ENCODE assay signal across 25 cellular contexts in genomic region chr20:20955837-20956236, GRCh38.
"Had no signal": no experiment of that assay in that cellular context is flagged by ENCODE, and none has a peak within 500 bp of the region (broad histone marks: within the 10 kb centered on the region; RNA-seq: fewer than 3 reads in every experiment).

No MANE protein-coding gene starts in this region.

- H3K4me1 Mint-ChIP-seq: activated naive CD4-positive, alpha-beta T cell treated with anti-CD3 and anti-CD28 coated beads, Interleukin-2, amount 50 U/mL, for 24 hours; activated naive CD8-positive, alpha-beta T cell treated with anti-CD3 and anti-CD28 coated beads, Interleukin-2, amount 50 U/mL, for 24 hours had no signal

- DNase-seq: activated CD4-positive, alpha-beta memory T cell treated with anti-CD3 and anti-CD28 coated beads for 36 hours; activated CD4-positive, alpha-beta T cell treated with anti-CD3 and anti-CD28 coated beads, Interleukin-2, amount 10 ng/mL, durations not matched to agents 24 days and 14 days; activated CD4-positive, CD25-positive, alpha-beta regulatory T cell treated with anti-CD3 and anti-CD28 coated beads, Interleukin-2, amount 50 U/mL, for 72 hours; activated CD8-positive, alpha-beta memory T cell treated with anti-CD3 and anti-CD28 coated beads, Interleukin-2, amount 50 U/mL, for 48 hours; activated naive CD8-positive, alpha-beta T cell treated with anti-CD3 and anti-CD28 coated beads, Interleukin-2, amount 50 U/mL, for 24 hours; activated T-cell treated with anti-CD3 and anti-CD28 coated beads, Interleukin-2, amount 50 U/mL, for 4 hours; foreskin keratinocyte; left colon; mammary epithelial cell; naive thymus-derived CD8-positive, alpha-beta T cell; occipital lobe; stimulated activated CD4-positive, alpha-beta T cell treated with anti-CD3 and anti-CD28 coated beads, Interleukin-15, amount 100 ng/mL, for 24 hours; stimulated activated CD4-positive, alpha-beta T cell treated with anti-CD3 and anti-CD28 coated beads, Interleukin-2, amount 100 ng/mL, for 24 hours; stimulated activated naive B cell treated with anti-CD40 and anti-IgM and Interleukin-4, amounts not matched to agents 10 μg/mL and 1 μg/mL and 100 μg/mL, for 72 hours; stomach; T-helper 9 cell; thyroid gland; upper lobe of right lung; WERI-Rb-1 had no signal

- H3K36me3 ChIP-seq: esophagus muscularis mucosa, right atrium auricular region, stomach, thyroid gland, upper lobe of right lung, WERI-Rb-1 had no signal

- H3K4me3 Mint-ChIP-seq: activated CD4-positive, alpha-beta memory T cell treated with anti-CD3 and anti-CD28 coated beads for 36 hours; activated CD4-positive, alpha-beta T cell treated with anti-CD3 and anti-CD28 coated beads, Interleukin-2, amount 10 ng/mL, durations not matched to agents 24 days and 14 days; activated naive CD4-positive, alpha-beta T cell treated with anti-CD3 and anti-CD28 coated beads, Interleukin-2, amount 50 U/mL, for 24 hours; activated naive CD8-positive, alpha-beta T cell treated with anti-CD3 and anti-CD28 coated beads, Interleukin-2, amount 50 U/mL, for 24 hours; activated T-cell treated with anti-CD3 and anti-CD28 coated beads, Interleukin-2, amount 50 U/mL, for 4 hours; activated T-helper 17 cell treated with anti-CD3 and anti-CD28 coated beads, Interleukin-2, amount 50 U/mL, for 72 hours; naive thymus-derived CD8-positive, alpha-beta T cell; neural crest cell; stimulated activated naive B cell treated with anti-CD40 and anti-IgM and Interleukin-4, amounts not matched to agents 10 μg/mL and 1 μg/mL and 100 μg/mL, for 72 hours; T-helper 1 cell treated with Interleukin-12 subunit alpha and Interleukin-12 subunit beta and Interleukin-4 antibody, amounts not matched to agents 30 μg/mL and 1 μg/mL, for 36 hours had no signal

- H3K9me3 Mint-ChIP-seq: activated CD4-positive, alpha-beta memory T cell treated with anti-CD3 and anti-CD28 coated beads for 36 hours; activated CD4-positive, alpha-beta T cell treated with anti-CD3 and anti-CD28 coated beads, Interleukin-2, amount 10 ng/mL, durations not matched to agents 24 days and 14 days; activated naive CD4-positive, alpha-beta T cell treated with anti-CD3 and anti-CD28 coated beads, Interleukin-2, amount 50 U/mL, for 24 hours; activated naive CD8-positive, alpha-beta T cell treated with anti-CD3 and anti-CD28 coated beads, Interleukin-2, amount 50 U/mL, for 24 hours; activated T-cell treated with anti-CD3 and anti-CD28 coated beads, Interleukin-2, amount 50 U/mL, for 4 hours; activated T-helper 17 cell treated with anti-CD3 and anti-CD28 coated beads, Interleukin-2, amount 50 U/mL, for 72 hours; T-helper 1 cell treated with Interleukin-12 subunit alpha and Interleukin-12 subunit beta and Interleukin-4 antibody, amounts not matched to agents 30 μg/mL and 1 μg/mL, for 36 hours had no signal

- H3K27me3 ChIP-seq: foreskin keratinocyte, right atrium auricular region, thyroid gland, upper lobe of right lung had no signal

- H3K27ac ChIP-seq: esophagus muscularis mucosa, foreskin keratinocyte, right atrium auricular region, stomach, thyroid gland, upper lobe of right lung, WERI-Rb-1 had no signal

- ATAC-seq: activated naive CD8-positive, alpha-beta T cell treated with anti-CD3 and anti-CD28 coated beads, Interleukin-2, amount 50 U/mL, for 24 hours; activated T-cell treated with anti-CD3 and anti-CD28 coated beads, Interleukin-2, amount 50 U/mL, for 4 hours; activated T-helper 17 cell treated with anti-CD3 and anti-CD28 coated beads, Interleukin-2, amount 50 U/mL, for 72 hours; foreskin keratinocyte; left colon; naive thymus-derived CD8-positive, alpha-beta T cell; stimulated activated naive B cell treated with anti-CD40 and anti-IgM and Interleukin-4, amounts not matched to agents 10 μg/mL and 1 μg/mL and 100 μg/mL, for 72 hours; upper lobe of right lung had no signal

- H3K9me3 ChIP-seq: esophagus muscularis mucosa, right atrium auricular region, stomach, thyroid gland, upper lobe of right lung had no signal

- H3K4me1 ChIP-seq: foreskin keratinocyte, right atrium auricular region, stomach, thyroid gland, upper lobe of right lung had no signal

- H3K27ac Mint-ChIP-seq: activated CD4-positive, alpha-beta memory T cell treated with anti-CD3 and anti-CD28 coated beads for 36 hours; activated CD4-positive, alpha-beta T cell treated with anti-CD3 and anti-CD28 coated beads, Interleukin-2, amount 10 ng/mL, durations not matched to agents 24 days and 14 days; activated naive CD4-positive, alpha-beta T cell treated with anti-CD3 and anti-CD28 coated beads, Interleukin-2, amount 50 U/mL, for 24 hours; activated naive CD8-positive, alpha-beta T cell treated with anti-CD3 and anti-CD28 coated beads, Interleukin-2, amount 50 U/mL, for 24 hours; activated T-helper 17 cell treated with anti-CD3 and anti-CD28 coated beads, Interleukin-2, amount 50 U/mL, for 72 hours; stimulated activated naive B cell treated with anti-CD40 and anti-IgM and Interleukin-4, amounts not matched to agents 10 μg/mL and 1 μg/mL and 100 μg/mL, for 72 hours; T-helper 1 cell treated with Interleukin-12 subunit alpha and Interleukin-12 subunit beta and Interleukin-4 antibody, amounts not matched to agents 30 μg/mL and 1 μg/mL, for 36 hours had no signal

- H3K36me3 Mint-ChIP-seq: activated CD4-positive, alpha-beta memory T cell treated with anti-CD3 and anti-CD28 coated beads for 36 hours; activated naive CD4-positive, alpha-beta T cell treated with anti-CD3 and anti-CD28 coated beads, Interleukin-2, amount 50 U/mL, for 24 hours; naive thymus-derived CD8-positive, alpha-beta T cell; stimulated activated naive B cell treated with anti-CD40 and anti-IgM and Interleukin-4, amounts not matched to agents 10 μg/mL and 1 μg/mL and 100 μg/mL, for 72 hours had no signal

- H3K4me3 ChIP-seq: esophagus muscularis mucosa, right atrium auricular region, stomach, thyroid gland, upper lobe of right lung had no signal
